Comparison of ENCODE assay signal across 15 cellular contexts in the genomic region with DNA sequence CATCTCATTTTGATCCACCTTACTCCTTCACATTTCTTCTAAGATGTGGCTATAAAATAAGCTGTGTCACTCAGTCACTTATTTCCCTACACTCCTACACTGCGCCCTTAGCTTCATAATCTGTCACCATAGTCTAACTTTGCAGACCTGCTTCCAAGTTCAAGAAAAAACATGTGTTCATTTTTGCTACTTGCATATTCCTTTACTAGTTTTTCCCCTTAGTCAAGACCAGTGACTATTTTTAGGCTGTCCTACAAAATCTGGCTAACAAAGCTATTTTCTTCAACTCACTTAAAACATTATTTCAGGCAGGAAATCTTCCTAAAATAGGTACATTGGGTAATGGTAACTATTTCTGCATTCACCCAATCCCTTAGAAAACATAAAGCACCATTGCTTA.
A peak's percentile ranks its signal among the peaks of the same experiment; 100 is the strongest.
DNase-seq lines count a peak whose midpoint lies in the region; ATAC-seq and TF ChIP-seq lines count a peak whose summit lies in the region.
"Had no signal": no experiment of that assay in that cellular context is flagged by ENCODE, and none has a peak within 500 bp of the region (broad histone marks: within the 10 kb centered on the region; RNA-seq: fewer than 3 reads in every experiment).

No MANE protein-coding gene starts in this region.

- H3K4me1 ChIP-seq in aorta (ENCODE audit: control insufficient read depth in 1 of 2, insufficient read depth in 2 of 2, low read length in 2 of 2): peaks cover 0 to 2% of the 10 kb centered on the region in 2 donors
- peaks cover 0 to 3% (median 0%) of the 10 kb centered on the region in 4 donors for H3K4me1 ChIP-seq in tibial nerve
- H3K4me1 ChIP-seq: Caco-2 had no signal

- TF ChIP-seq EP300 in tibial nerve (IDR thresholded peaks at IDR 0.05): no peak

- peak overlapping the region; percentile 30 for H3K27ac Mint-ChIP-seq in central memory CD8-positive, alpha-beta T cell (ENCODE audit: low read depth)
- peak overlapping the region; percentile 56 for H3K27ac Mint-ChIP-seq in nephron progenitor cell
- no peak overlapping the region for H3K27ac Mint-ChIP-seq in stimulated activated effector memory CD8-positive, alpha-beta T cell treated with anti-CD3 and anti-CD28 coated beads, Interleukin-12 subunit alpha, Interleukin-12 subunit beta, amount 100 ng/mL, for 72 hours
- H3K27ac Mint-ChIP-seq: CD4-positive, alpha-beta T cell had no signal

- no peak for TF ChIP-seq POLR2A in tibial nerve (IDR thresholded peaks at IDR 0.05)

- no peak for TF ChIP-seq CTCF in nephron progenitor cell (IDR thresholded peaks at IDR 0.05)
- no peak for TF ChIP-seq CTCF in tibial nerve (IDR thresholded peaks at IDR 0.05)

- H3K9me3 Mint-ChIP-seq in central memory CD8-positive, alpha-beta T cell: no peaks in the 10 kb centered on the region
- no peaks in the 10 kb centered on the region for H3K9me3 Mint-ChIP-seq in nephron progenitor cell
- no peaks in the 10 kb centered on the region for H3K9me3 Mint-ChIP-seq in stimulated activated effector memory CD8-positive, alpha-beta T cell treated with anti-CD3 and anti-CD28 coated beads, Interleukin-12 subunit alpha, Interleukin-12 subunit beta, amount 100 ng/mL, for 72 hours
- H3K9me3 Mint-ChIP-seq: CD4-positive, alpha-beta T cell had no signal

- DNase-seq in NCI-H69 (lab: John Stamatoyannopoulos, UW): peak; percentile 28
- DNase-seq in central memory CD8-positive, alpha-beta T cell (ENCODE audit: low spot score in 2 of 2): no peak
- DNase-seq in nephron progenitor cell: no peak
- DNase-seq in aorta: no peak
- no peak for DNase-seq in tibial nerve (ENCODE audit: low spot score in 2 of 2)
- no peak for DNase-seq in SK-N-DZ (ENCODE audit: low spot score)
- no peak for DNase-seq in stimulated activated effector memory CD8-positive, alpha-beta T cell treated with anti-CD3 and anti-CD28 coated beads, Interleukin-12 subunit alpha, Interleukin-12 subunit beta, amount 100 ng/mL, for 72 hours (ENCODE audit: low spot score in 2 of 2)
- DNase-seq: AML-193; Caco-2; CD4-positive, alpha-beta T cell had no signal

- no peak for ATAC-seq in central memory CD8-positive, alpha-beta T cell (replicated peaks; ENCODE audit: extremely low read depth, poor library complexity, severe bottlenecking)
- ATAC-seq in aorta (ENCODE audit: low FRiP score): peak; percentile 56
- no peak for ATAC-seq in stimulated activated effector memory CD8-positive, alpha-beta T cell treated with anti-CD3 and anti-CD28 coated beads, Interleukin-12 subunit alpha, Interleukin-12 subunit beta, amount 100 ng/mL, for 72 hours
- ATAC-seq: A549 had no signal

- H3K4me3 Mint-ChIP-seq in central memory CD8-positive, alpha-beta T cell: no peak overlapping the region
- no peak overlapping the region for H3K4me3 Mint-ChIP-seq in nephron progenitor cell
- no peak overlapping the region for H3K4me3 Mint-ChIP-seq in stimulated activated effector memory CD8-positive, alpha-beta T cell treated with anti-CD3 and anti-CD28 coated beads, Interleukin-12 subunit alpha, Interleukin-12 subunit beta, amount 100 ng/mL, for 72 hours
- H3K4me3 Mint-ChIP-seq: CD4-positive, alpha-beta T cell had no signal

- H3K36me3 ChIP-seq in aorta (ENCODE audit: control insufficient read depth in 1 of 2, insufficient read depth in 2 of 2, low read length in 1 of 2) (no peaks in the 10 kb centered on the region), tibial nerve (no peaks in the 10 kb centered on the region)
- H3K36me3 ChIP-seq: HAP-1 had no signal

- no peaks in the 10 kb centered on the region for H3K9me3 ChIP-seq in aorta (ENCODE audit: control insufficient read depth, low read length)
- H3K9me3 ChIP-seq in tibial nerve: no peaks in the 10 kb centered on the region
- H3K9me3 ChIP-seq: A549, Caco-2, HAP-1 had no signal

- WGBS in aorta, 2 donors: 8 to 9% methylated on average over 1 of the region's 1 CpG
- WGBS in tibial nerve, 2 donors: 82 to 89% methylated on average over 1 of the region's 1 CpG

- H3K27me3 Mint-ChIP-seq in central memory CD8-positive, alpha-beta T cell: no peaks in the 10 kb centered on the region
- H3K27me3 Mint-ChIP-seq in nephron progenitor cell (ENCODE audit: low read depth, poor library complexity): no peaks in the 10 kb centered on the region
- H3K27me3 Mint-ChIP-seq: CD4-positive, alpha-beta T cell had no signal

- H3K36me3 Mint-ChIP-seq in central memory CD8-positive, alpha-beta T cell (ENCODE audit: insufficient read depth): peaks cover 2% of the 10 kb centered on the region
- H3K36me3 Mint-ChIP-seq in nephron progenitor cell (ENCODE audit: low read depth): peaks cover 5% of the 10 kb centered on the region
- no peaks in the 10 kb centered on the region for H3K36me3 Mint-ChIP-seq in stimulated activated effector memory CD8-positive, alpha-beta T cell treated with anti-CD3 and anti-CD28 coated beads, Interleukin-12 subunit alpha, Interleukin-12 subunit beta, amount 100 ng/mL, for 72 hours

- H3K27me3 ChIP-seq in aorta (ENCODE audit: control insufficient read depth in 1 of 2, insufficient read depth in 2 of 2, low read length in 1 of 2) (no peaks in the 10 kb centered on the region), tibial nerve (no peaks in the 10 kb centered on the region)

- intact Hi-C loops in aorta (cut with DNase I): no loop called here

- H3K4me3 ChIP-seq in aorta (ENCODE audit: low read length in 2 of 2) (no peak overlapping the region), tibial nerve (no peak overlapping the region)
- H3K4me3 ChIP-seq: A549, GM23248, HAP-1 had no signal

- H3K27ac ChIP-seq in aorta (ENCODE audit: low read depth in 1 of 2, low read length in 2 of 2) (no peak overlapping the region), tibial nerve (no peak overlapping the region)
- H3K27ac ChIP-seq: 22Rv1, A549, C4-2B, GM23248 had no signal

- no peaks in the 10 kb centered on the region for H3K4me1 Mint-ChIP-seq in central memory CD8-positive, alpha-beta T cell
- H3K4me1 Mint-ChIP-seq in nephron progenitor cell: no peaks in the 10 kb centered on the region
- no peaks in the 10 kb centered on the region for H3K4me1 Mint-ChIP-seq in stimulated activated effector memory CD8-positive, alpha-beta T cell treated with anti-CD3 and anti-CD28 coated beads, Interleukin-12 subunit alpha, Interleukin-12 subunit beta, amount 100 ng/mL, for 72 hours
